In genomic region chr2:205684871-205685313, GRCh38 we compare ENCODE assay signal across 8 cellular contexts. TPM values are rescaled to one million over a fixed set of nuclear protein-coding genes. Genes with fewer than 3 reads are reported as not detected.
DNase-seq lines count a peak whose midpoint lies in the region; ATAC-seq and TF ChIP-seq lines count a peak whose summit lies in the region.

No MANE protein-coding gene starts in this region.

- intact Hi-C loops in esophagus muscularis mucosa (cut with DNase I), result loop anchor here (5.0 kb wide), 2 partner anchors 77 to 202 kb away; no protein-coding TSS in a partner anchor

- peaks cover 45 to 79% (median 66%) of the 10 kb centered on the region in 10 experiments for H3K4me1 ChIP-seq in BLaER1 treated with 17β-estradiol and CSF1 and Interleukin-3, amounts not matched to agents 10 nM and 100 nM
- peaks cover 0 to 52% (median 8%) of the 10 kb centered on the region in 4 donors for H3K4me1 ChIP-seq in Peyer's patch
- H3K4me1 ChIP-seq in esophagus muscularis mucosa, result peaks cover 36 to 71% (median 64%) of the 10 kb centered on the region in 4 donors
- peaks cover 16 to 23% of the 10 kb centered on the region in 2 donors for H3K4me1 ChIP-seq in neuronal stem cell (ENCODE audit: control insufficient read depth in 2 of 2, insufficient read depth in 1 of 2, low read depth in 1 of 2, low read length in 2 of 2)

- H3K4me3 ChIP-seq in BLaER1 treated with 17β-estradiol and CSF1 and Interleukin-3, amounts not matched to agents 10 nM and 100 nM, result peak overlapping the region; percentile 62 to 73 (median 65)
- H3K4me3 ChIP-seq in Peyer's patch, result peak overlapping the region; percentile 29 to 76 (median 53)
- H3K4me3 ChIP-seq in esophagus muscularis mucosa, result peak overlapping the region; percentile 76 to 95 (median 80)
- peak overlapping the region; percentile 60 to 75 for H3K4me3 ChIP-seq in neuronal stem cell (ENCODE audit: low read length in 2 of 2)

- TF ChIP-seq POLR2A in Peyer's patch (IDR thresholded peaks at IDR 0.05), result no peak
- peak; percentile 19 for TF ChIP-seq POLR2A in esophagus muscularis mucosa (IDR thresholded peaks at IDR 0.05; ENCODE audit: low read depth)

- TF ChIP-seq CTCF in Peyer's patch (IDR thresholded peaks at IDR 0.05) (no peak), esophagus muscularis mucosa (IDR thresholded peaks at IDR 0.05) (no peak)

- H2AK5ac ChIP-seq in neuronal stem cell (ENCODE audit: low read depth, low read length), result no peak overlapping the region

- peak overlapping the region; percentile 40 for H3K4ac ChIP-seq in neuronal stem cell (ENCODE audit: low read length)

- H2AFZ ChIP-seq in neuronal stem cell (ENCODE audit: low read length), result peak overlapping the region; percentile 96

- H2BK120ac ChIP-seq in neuronal stem cell (ENCODE audit: low read depth, low read length), result peak overlapping the region; percentile 47

- ATAC-seq in GM18520 (IDR thresholded peaks at IDR 0.05; ENCODE audit: unreplicated experiment), result no peak
- ATAC-seq in HG03175 (IDR thresholded peaks at IDR 0.05; ENCODE audit: unreplicated experiment), result no peak

- DNase-seq in Peyer's patch, result peak in 1 of 3 donors; percentile 48
- DNase-seq in esophagus muscularis mucosa (ENCODE audit: extremely low spot score), result peak; percentile 91
- DNase-seq in neuronal stem cell (ENCODE audit: low spot score), result no peak
- DNase-seq in HUDEP-2 (lab: John Stamatoyannopoulos, UW; ENCODE audit: unreplicated experiment in 76 of 76), result no peak
- no peak for DNase-seq in NCI-H1436 (lab: John Stamatoyannopoulos, UW)

- H4K8ac ChIP-seq in neuronal stem cell (ENCODE audit: low read depth, low read length), result peak overlapping the region; percentile 83

- peak overlapping the region; percentile 50 for H2BK12ac ChIP-seq in neuronal stem cell (ENCODE audit: low read length)

- H3K36me3 ChIP-seq in BLaER1 treated with 17β-estradiol and CSF1 and Interleukin-3, amounts not matched to agents 10 nM and 100 nM, result no peaks in the 10 kb centered on the region
- H3K36me3 ChIP-seq in Peyer's patch (no peaks in the 10 kb centered on the region), esophagus muscularis mucosa (peaks cover 0 to 7% (median 2%) of the 10 kb centered on the region in 4 donors), neuronal stem cell (replicated peaks in 1 of 2; ENCODE audit: control insufficient read depth in 2 of 2, insufficient read depth in 2 of 2, low read length in 2 of 2) (no peaks in the 10 kb centered on the region)

- no peak for TF ChIP-seq EP300 in esophagus muscularis mucosa (IDR thresholded peaks at IDR 0.05)

- H3K4me2 ChIP-seq in BLaER1 treated with 17β-estradiol and CSF1 and Interleukin-3, amounts not matched to agents 10 nM and 100 nM, result peak overlapping the region; percentile 97 to 100 (median 98)
- peak overlapping the region; percentile 94 for H3K4me2 ChIP-seq in neuronal stem cell (ENCODE audit: insufficient read depth, low read length, poor library complexity, severe bottlenecking)

- H3K9me3 ChIP-seq in BLaER1 treated with 17β-estradiol and CSF1 and Interleukin-3, amounts not matched to agents 10 nM and 100 nM (replicated peaks in 1 of 11), result no peaks in the 10 kb centered on the region
- H3K9me3 ChIP-seq in Peyer's patch (no peaks in the 10 kb centered on the region), esophagus muscularis mucosa (no peaks in the 10 kb centered on the region), neuronal stem cell (replicated peaks in 1 of 2; ENCODE audit: control insufficient read depth in 2 of 2, insufficient read depth in 1 of 2, low read depth in 1 of 2, low read length in 2 of 2) (peaks cover 0 to 4% of the 10 kb centered on the region in 2 donors)

- H3K79me1 ChIP-seq in neuronal stem cell (ENCODE audit: low read depth, low read length), result no peaks in the 10 kb centered on the region

- H3K14ac ChIP-seq in neuronal stem cell (ENCODE audit: low read length), result peak overlapping the region; percentile 25

- peaks cover 61 to 79% (median 71%) of the 10 kb centered on the region in 11 experiments for H3K27me3 ChIP-seq in BLaER1 treated with 17β-estradiol and CSF1 and Interleukin-3, amounts not matched to agents 10 nM and 100 nM
- H3K27me3 ChIP-seq in Peyer's patch (peaks cover 0 to 4% of the 10 kb centered on the region in 2 donors), esophagus muscularis mucosa (no peaks in the 10 kb centered on the region), neuronal stem cell (ENCODE audit: control insufficient read depth in 3 of 3, insufficient read depth in 3 of 3, low read depth in 1 of 3, low read length in 3 of 3) (peaks cover 2 to 25% (median 2%) of the 10 kb centered on the region in 3 experiments)

- no peak overlapping the region for H2BK5ac ChIP-seq in neuronal stem cell (ENCODE audit: low read length)

- H2BK15ac ChIP-seq in neuronal stem cell (ENCODE audit: low read length), result peak overlapping the region; percentile 93

- H3K23ac ChIP-seq in neuronal stem cell (ENCODE audit: low read depth, low read length, poor library complexity), result no peak overlapping the region

- H3K18ac ChIP-seq in neuronal stem cell (ENCODE audit: low read length), result peak overlapping the region; percentile 96

- H4K20me1 ChIP-seq in BLaER1 treated with 17β-estradiol and CSF1 and Interleukin-3, amounts not matched to agents 10 nM and 100 nM, result peaks cover 0 to 57% (median 7%) of the 10 kb centered on the region in 11 experiments; a peak in 9 of 22 replicates

- 30% methylated on average over 2 of the region's 35 CpGs for WGBS in esophagus muscularis mucosa
- WGBS in neuronal stem cell (ENCODE audit: extremely low coverage in 2 of 2, insufficient read length in 2 of 2, insufficient replicate concordance in 1 of 2), 2 donors, result no CpG with 5 or more reads among the region's 35 CpGs

- H3K27ac ChIP-seq in BLaER1 treated with 17β-estradiol and CSF1 and Interleukin-3, amounts not matched to agents 10 nM and 100 nM, result no peak overlapping the region; a peak in 1 of 22 replicates
- H3K27ac ChIP-seq in Peyer's patch (peak overlapping the region in 3 of 4 donors; percentile 48 to 83 (median 59)), esophagus muscularis mucosa (replicated peaks in 1 of 4) (peak overlapping the region; percentile 92 to 98 (median 96)), neuronal stem cell (replicated peaks; ENCODE audit: low read length) (no peak overlapping the region)

- no peak overlapping the region for H4K91ac ChIP-seq in neuronal stem cell (ENCODE audit: low read depth, low read length, poor library complexity)

- peak overlapping the region in 5 of 11 experiments; percentile 54 to 84 (median 66); a peak in 6 of 22 replicates for H3K9ac ChIP-seq in BLaER1 treated with 17β-estradiol and CSF1 and Interleukin-3, amounts not matched to agents 10 nM and 100 nM
- peak overlapping the region; percentile 87 for H3K9ac ChIP-seq in neuronal stem cell (ENCODE audit: low read depth, low read length, poor library complexity)

RNA-seq across cellular contexts. Expression of gene NRP2, which starts 2.6 kb away (rescaled TPM):
- total RNA-seq in Peyer's patch, result 10 to 100 TPM in 3 of 4 donors, 1 to 10 TPM in 1; 4.9 to 22.4 (median 14.5) TPM
- 100 to 1,000 TPM; 195 to 440 (median 314) TPM for total RNA-seq in esophagus muscularis mucosa
- polyA plus RNA-seq in neuronal stem cell (2013, experiment 1 of 2), result 7.6 TPM
- polyA plus RNA-seq in neuronal stem cell (2013, experiment 2 of 2), result 7.4 TPM

Comparison
In these comparisons a context has a peak if more than half of its experiments do, and no peak if none do; other contexts are left out.
1. H3K27ac ChIP-seq: peak in Peyer's patch (3 of 4) and esophagus muscularis mucosa (4 of 4); none in BLaER1 treated with 17β-estradiol and CSF1 and Interleukin-3, amounts not matched to agents 10 nM and 100 nM (0 of 11) and neuronal stem cell (single experiment).
2. RNA of gene NRP2, which starts 2.6 kb away (total RNA-seq): 195 to 440 TPM in esophagus muscularis mucosa; 4.9 to 22.4 TPM in Peyer's patch; every median in the first group is over 4 times any median in the second.
3. Peak in every context shown above with its lines, with median percentiles within 50 percentile points of each other: H3K4me3 ChIP-seq.